In genomic region chr7:18590744-18591340, GRCh38 we compare ENCODE assay signal across 9 cellular contexts.
DNase-seq lines count a peak whose midpoint lies in the region; ATAC-seq lines count a peak whose summit lies in the region.
"Had no signal": no experiment of that assay in that cellular context is flagged by ENCODE, and none has a peak within 500 bp of the region (broad histone marks: within the 10 kb centered on the region; RNA-seq: fewer than 3 reads in every experiment).

No MANE protein-coding gene starts in this region.

- no peak overlapping the region for H3K27ac Mint-ChIP-seq in activated naive CD8-positive, alpha-beta T cell treated with anti-CD3 and anti-CD28 coated beads for 36 hours
- no peak overlapping the region for H3K27ac Mint-ChIP-seq in T-helper 2 cell treated with Interferon-gamma antibody and Interleukin-4, amounts not matched to agents 5 μg/mL and 100 μg/mL, for 36 hours

- intact Hi-C loops in left colon (cut with DNase I, micrococcal nuclease): no loop called here

- no peak overlapping the region for H3K4me3 Mint-ChIP-seq in activated naive CD8-positive, alpha-beta T cell treated with anti-CD3 and anti-CD28 coated beads for 36 hours
- H3K4me3 Mint-ChIP-seq in T-helper 2 cell treated with Interferon-gamma antibody and Interleukin-4, amounts not matched to agents 5 μg/mL and 100 μg/mL, for 36 hours: no peak overlapping the region
- H3K4me3 Mint-ChIP-seq: IgD-negative memory B cell had no signal

- peak; percentile 51 for ATAC-seq in left colon

- no peaks in the 10 kb centered on the region for H3K9me3 Mint-ChIP-seq in activated naive CD8-positive, alpha-beta T cell treated with anti-CD3 and anti-CD28 coated beads for 36 hours
- no peaks in the 10 kb centered on the region for H3K9me3 Mint-ChIP-seq in T-helper 2 cell treated with Interferon-gamma antibody and Interleukin-4, amounts not matched to agents 5 μg/mL and 100 μg/mL, for 36 hours
- H3K9me3 Mint-ChIP-seq: IgD-negative memory B cell had no signal

- H3K27me3 Mint-ChIP-seq in activated naive CD8-positive, alpha-beta T cell treated with anti-CD3 and anti-CD28 coated beads for 36 hours: no peaks in the 10 kb centered on the region
- H3K27me3 Mint-ChIP-seq in T-helper 2 cell treated with Interferon-gamma antibody and Interleukin-4, amounts not matched to agents 5 μg/mL and 100 μg/mL, for 36 hours (ENCODE audit: low read depth): no peaks in the 10 kb centered on the region
- H3K27me3 Mint-ChIP-seq: IgD-negative memory B cell had no signal

- H3K36me3 Mint-ChIP-seq in activated naive CD8-positive, alpha-beta T cell treated with anti-CD3 and anti-CD28 coated beads for 36 hours: no peaks in the 10 kb centered on the region
- no peaks in the 10 kb centered on the region for H3K36me3 Mint-ChIP-seq in T-helper 2 cell treated with Interferon-gamma antibody and Interleukin-4, amounts not matched to agents 5 μg/mL and 100 μg/mL, for 36 hours (ENCODE audit: low read depth)

- peak; percentile 19 for DNase-seq in Caki2 (ENCODE audit: low read depth)
- peak; percentile 30 for DNase-seq in Jurkat, Clone E6-1 (ENCODE audit: low read depth, low spot score)
- peak; percentile 66 for DNase-seq in amniotic epithelial cell (ENCODE audit: low read depth)
- DNase-seq in left colon: no peak
- no peak for DNase-seq in activated naive CD8-positive, alpha-beta T cell treated with anti-CD3 and anti-CD28 coated beads for 36 hours
- DNase-seq in NOMO-1 (lab: John Stamatoyannopoulos, UW; ENCODE audit: unreplicated experiment in 2 of 2): no peak
- no peak for DNase-seq in activated CD4-positive, alpha-beta T cell treated with anti-CD3 and anti-CD28 coated beads for 48 hours
- no peak for DNase-seq in T-helper 2 cell treated with Interferon-gamma antibody and Interleukin-4, amounts not matched to agents 5 μg/mL and 100 μg/mL, for 36 hours (ENCODE audit: low spot score)

- in situ Hi-C loops in Caki2 (cut with HindIII; ENCODE audit: low pct_unique_long_range_greater_than_20kb, low sequenced_read_pairs): no loop called here

- no peaks in the 10 kb centered on the region for H3K4me1 Mint-ChIP-seq in activated naive CD8-positive, alpha-beta T cell treated with anti-CD3 and anti-CD28 coated beads for 36 hours
- no peaks in the 10 kb centered on the region for H3K4me1 Mint-ChIP-seq in T-helper 2 cell treated with Interferon-gamma antibody and Interleukin-4, amounts not matched to agents 5 μg/mL and 100 μg/mL, for 36 hours (ENCODE audit: low read depth)

- H3K4me3 ChIP-seq in Jurkat, Clone E6-1 (ENCODE audit: low read length): no peak overlapping the region

Comparison
In these comparisons a context has a peak if more than half of its experiments do, and no peak if none do; other contexts are left out.
1. DNase-seq: peak in Caki2 (single experiment), Jurkat, Clone E6-1 (single experiment) and amniotic epithelial cell (single experiment); none in left colon (0 of 2), activated naive CD8-positive, alpha-beta T cell treated with anti-CD3 and anti-CD28 coated beads for 36 hours (single experiment), NOMO-1 (0 of 2), activated CD4-positive, alpha-beta T cell treated with anti-CD3 and anti-CD28 coated beads for 48 hours (single experiment) and T-helper 2 cell treated with Interferon-gamma antibody and Interleukin-4, amounts not matched to agents 5 μg/mL and 100 μg/mL, for 36 hours (single experiment).